23 cellular contexts compared by ENCODE assay signal in the genomic region with DNA sequence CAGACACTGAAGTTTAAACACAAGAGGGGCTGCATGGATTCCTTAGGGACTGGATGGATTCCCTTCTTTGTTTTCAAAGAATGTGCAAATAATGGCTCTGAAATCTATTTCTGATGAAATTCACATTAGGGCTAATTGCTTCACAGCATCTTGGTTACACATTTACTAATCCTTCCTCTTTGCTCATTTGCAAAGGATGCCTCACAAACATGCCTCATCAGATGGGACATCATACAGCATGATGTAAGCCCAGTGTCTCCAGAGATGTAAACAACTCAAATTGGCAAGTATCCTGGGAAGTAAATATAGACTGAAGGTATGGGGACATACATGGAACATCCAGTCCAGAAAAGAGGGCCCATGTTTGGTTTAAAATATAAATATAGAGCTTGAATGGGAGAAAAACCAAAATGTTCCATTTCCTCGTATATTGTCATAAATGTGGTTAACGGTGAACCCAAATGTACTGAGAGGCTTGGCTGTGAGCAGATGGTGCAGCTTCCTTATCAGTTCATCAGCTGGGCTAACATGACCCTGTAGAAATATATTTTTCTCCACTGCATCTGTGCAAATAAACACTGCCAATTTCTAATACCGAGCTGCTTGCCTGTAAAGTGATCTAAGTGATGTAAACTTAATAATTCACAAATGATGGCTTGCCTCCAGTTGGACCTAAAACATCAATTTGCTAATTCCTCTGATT.
DNase-seq lines count a peak whose midpoint lies in the region; ATAC-seq and TF ChIP-seq lines count a peak whose summit lies in the region.
"Had no signal": no experiment of that assay in that cellular context is flagged by ENCODE, and none has a peak within 500 bp of the region (broad histone marks: within the 10 kb centered on the region; RNA-seq: fewer than 3 reads in every experiment).

No MANE protein-coding gene starts in this region.

- ATAC-seq in HG02759 (IDR thresholded peaks at IDR 0.05; ENCODE audit: unreplicated experiment) = no peak
- no peak for ATAC-seq in GM21447 (IDR thresholded peaks at IDR 0.05; ENCODE audit: unreplicated experiment)
- ATAC-seq: foreskin keratinocyte had no signal

- TF ChIP-seq CTCF in cardiac fibroblast (IDR thresholded peaks at IDR 0.05; ENCODE audit: low read depth, low read length) = no peak

- DNase-seq in DMS 273 treated with DMSO at 0.1 percent for 48 hours (lab: John Stamatoyannopoulos, UW) (peak; percentile 24), cardiac fibroblast (ENCODE audit: low read depth in 2 of 2) (peak; percentile 5 to 84), kidney tubule cell (ENCODE audit: low spot score) (peak; percentile 68), RPMI8226 (no peak)
- DNase-seq in Jurkat, Clone E6-1 (ENCODE audit: low read depth, low spot score) = peak; percentile 9
- DNase-seq: activated B cell treated with CpG ODN at 0.5 μM for 24 hours; activated CD4-positive, alpha-beta memory T cell treated with anti-CD3 and anti-CD28 coated beads for 36 hours; activated naive CD4-positive, alpha-beta T cell treated with Interleukin-2 at 50 U/mL for 16 hours; aorta; cerebellar nuclear complex; COR-L47; foreskin keratinocyte; natural killer cell; NCI-H2081 treated with DMSO at 0.1 percent for 48 hours; NCI-H69; PC-9; sigmoid colon; SJCRH30; stimulated activated naive CD4-positive, alpha-beta T cell; thyroid gland had no signal

- no peak overlapping the region for H3K4me3 ChIP-seq in Jurkat, Clone E6-1 (ENCODE audit: low read length)
- H3K4me3 ChIP-seq in cardiac fibroblast (replicated peaks in 1 of 2; ENCODE audit: low read depth in 2 of 2, low read length in 2 of 2) = no peak overlapping the region
- H3K4me3 ChIP-seq: HAP-1, PC-9, sigmoid colon, SJCRH30, thyroid gland had no signal
